8 cellular contexts compared by ENCODE assay signal in the genomic region with DNA sequence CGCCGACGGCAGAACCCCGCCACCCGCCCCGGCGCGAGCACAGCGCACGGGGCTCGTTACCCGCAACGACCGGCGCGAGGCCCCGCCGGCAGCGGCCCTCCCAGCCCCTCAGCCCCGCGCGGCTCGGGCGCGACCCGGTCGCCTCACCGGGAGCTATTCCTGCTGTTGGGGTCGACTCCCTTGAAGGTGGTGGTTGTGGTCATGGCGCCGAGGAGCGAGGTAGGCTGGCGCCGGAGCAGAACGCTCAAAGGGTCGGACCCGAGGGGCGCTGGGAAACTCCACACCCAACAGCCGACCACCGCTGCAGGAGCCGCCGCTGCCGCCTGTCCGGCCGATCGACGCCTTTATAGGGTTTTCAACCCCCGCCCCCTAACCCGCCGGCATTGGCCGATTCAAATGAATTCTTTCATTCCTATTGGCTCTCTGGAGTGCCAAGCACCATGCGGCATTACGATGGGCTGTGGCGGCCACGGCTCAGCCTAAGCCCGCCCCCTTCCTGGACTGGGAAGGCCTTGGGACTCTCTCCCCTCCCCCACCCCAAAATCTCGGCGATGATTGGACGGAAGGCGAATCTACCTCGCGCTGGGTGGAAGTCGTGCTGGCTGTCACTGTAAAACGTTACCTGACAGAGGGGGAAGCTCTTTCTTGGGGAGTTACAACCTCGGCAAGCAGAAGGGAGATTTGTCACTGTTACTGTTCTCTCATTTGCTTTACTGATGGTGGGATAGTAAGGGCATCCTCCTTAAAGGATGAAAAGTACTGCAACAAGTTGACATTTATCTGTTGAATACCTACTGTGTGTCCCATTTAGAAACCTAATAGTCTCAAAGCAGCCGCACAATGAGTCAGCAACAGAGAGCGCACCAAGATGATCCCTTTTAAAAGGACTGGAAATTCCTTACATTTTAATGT. TPM values are rescaled to one million over a fixed set of nuclear protein-coding genes. Genes with fewer than 3 reads are reported as not detected.
DNase-seq lines count a peak whose midpoint lies in the region; ATAC-seq and TF ChIP-seq lines count a peak whose summit lies in the region.

A gene with protein sequence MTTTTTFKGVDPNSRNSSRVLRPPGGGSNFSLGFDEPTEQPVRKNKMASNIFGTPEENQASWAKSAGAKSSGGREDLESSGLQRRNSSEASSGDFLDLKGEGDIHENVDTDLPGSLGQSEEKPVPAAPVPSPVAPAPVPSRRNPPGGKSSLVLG (minus strand): TSS at position 318 of the 912 bp plus-strand sequence. CDS start 115 bp downstream, at position 203.

- H3K36me3 ChIP-seq in PC-3 (ENCODE audit: low read depth, low read length), result peaks cover 6% of the 10 kb centered on the region; the same call in 1 of the 2 replicates
- no peaks in the 10 kb centered on the region for H3K36me3 ChIP-seq in mucosa of stomach (ENCODE audit: control insufficient read depth, insufficient read depth, low read length)

- peak within 1 kb of the TSS; percentile 95 for H3K4me2 ChIP-seq in PC-3 (ENCODE audit: low read length)

- peak within 1 kb of the TSS; percentile 82 for H3K4me3 ChIP-seq in PC-3 (ENCODE audit: low read length)
- peak within 1 kb of the TSS; percentile 73 for H3K4me3 ChIP-seq in mucosa of stomach (ENCODE audit: low read length)

- peak within 1 kb of the TSS; percentile 63 for H3K27ac ChIP-seq in PC-3 (ENCODE audit: low read length)

- peaks cover 47% of the 10 kb centered on the region for H3K4me1 ChIP-seq in PC-3 (ENCODE audit: insufficient read depth, low read length)
- peaks cover 17% of the 10 kb centered on the region for H3K4me1 ChIP-seq in mucosa of stomach (ENCODE audit: control insufficient read depth, insufficient read depth, low read length)

- BruUV-seq in PC-3 (replicated peaks; lab: Mats Ljungman, UMichigan), result no TSS peak

- TF ChIP-seq CTCF in PC-3 (conservative IDR thresholded peaks at IDR 0.05; ENCODE audit: low read depth, low read length), result no peak

- peaks cover 43% of the 10 kb centered on the region for H4K20me1 ChIP-seq in PC-3 (ENCODE audit: low read length)

- TF ChIP-seq RAD21 in Ishikawa (IDR thresholded peaks at IDR 0.05; ENCODE audit: low read depth), result no peak

- peaks cover 64% of the 10 kb centered on the region for H3K79me2 ChIP-seq in PC-3 (ENCODE audit: low read length)

- TF ChIP-seq POLR2A in erythroblast (IDR thresholded peaks at IDR 0.05; ENCODE audit: low read length), result peak; percentile 98

- no peaks in the 10 kb centered on the region for H3K9me3 ChIP-seq in PC-3 (ENCODE audit: low read length)
- no peaks in the 10 kb centered on the region for H3K9me3 ChIP-seq in mucosa of stomach (ENCODE audit: control insufficient read depth, low read length)

- POLR2A ChIA-PET in PC-3 (lab: Charles Lee; ENCODE audit: unreplicated experiment), result interaction anchor here (0.5 to 0.6 kb wide), 2 partner anchors 20 to 88 kb away, joined by 3 read pairs; no protein-coding TSS in a partner anchor

- DNase-seq in DMS114 treated with DMSO at 0.1 percent for 48 hours (lab: John Stamatoyannopoulos, UW; ENCODE audit: unreplicated experiment), result peak; percentile 91
- DNase-seq in PC-3, result peak; percentile 100
- peak; percentile 96 for DNase-seq in activated T-cell treated with anti-CD3 and anti-CD28 coated beads for 48 hours (ENCODE audit: low read depth)
- DNase-seq in erythroblast (lab: John Stamatoyannopoulos, UW), result peak; percentile 98 to 99
- peak; percentile 92 for DNase-seq in stimulated activated CD8-positive, alpha-beta memory T cell treated with anti-CD3 and anti-CD28 coated beads, Interleukin-7, amount 100 ng/mL, for 1 hour (ENCODE audit: low read depth in 2 of 2)

- intact Hi-C loops in PC-3 (cut with micrococcal nuclease), result loop anchor here (2.0 kb wide), 1 partner anchor 30 kb away; no protein-coding TSS in a partner anchor

- H3K9ac ChIP-seq in PC-3 (ENCODE audit: low read length) (peak within 1 kb of the TSS; percentile 87), mucosa of stomach (ENCODE audit: low read length) (peak within 1 kb of the TSS; percentile 64)

- ATAC-seq in GM21576 (IDR thresholded peaks at IDR 0.05; ENCODE audit: unreplicated experiment), result peak; percentile 95
- ATAC-seq in PC-3, result peak; percentile 83

- H3K27me3 ChIP-seq in PC-3 (ENCODE audit: low read length) (no peaks in the 10 kb centered on the region), mucosa of stomach (ENCODE audit: control insufficient read depth, insufficient read depth, low read length) (no peaks in the 10 kb centered on the region)

- H2AFZ ChIP-seq in PC-3 (ENCODE audit: low read length), result 0 out of 2 replicates have a peak within 1 kb of the TSS, but pooled peaks have one; percentile 17

- CTCF ChIA-PET in PC-3 (lab: Charles Lee), result interaction anchor here (0.6 to 1.0 kb wide), 2 partner anchors 41 to 47 kb away, joined by 3 to 4 read pairs; no protein-coding TSS in a partner anchor

- peaks cover 10% of the 10 kb centered on the region for H3F3A ChIP-seq in PC-3 (ENCODE audit: low read length, unreplicated experiment)

- no peaks in the 10 kb centered on the region for H3K9me2 ChIP-seq in PC-3 (replicated peaks; ENCODE audit: low read length)

- TF ChIP-seq EP300 in Ishikawa (IDR thresholded peaks at IDR 0.05; ENCODE audit: borderline replicate concordance), result peak; percentile 41

TF ChIP-seq in Ishikawa, 13 proteins besides CTCF, POLR2A, EP300 and RAD21:
- TF ChIP-seq TCF12 (IDR thresholded peaks at IDR 0.05; ENCODE audit: low read depth), result no peak; the same call in 1 of the 2 replicates
- TF ChIP-seq FOXM1 (IDR thresholded peaks at IDR 0.05; ENCODE audit: borderline replicate concordance, low read depth), result peak; percentile 93
- peak; percentile 61; the same call in 1 of the 2 replicates for TF ChIP-seq YY1 (IDR thresholded peaks at IDR 0.05; ENCODE audit: low read depth)
- TF ChIP-seq CREB1 (IDR thresholded peaks at IDR 0.05; ENCODE audit: low read depth), result peak; percentile 48; the same call in 1 of the 2 replicates
- TF ChIP-seq TAF1 (IDR thresholded peaks at IDR 0.05; ENCODE audit: low read depth), result peak; percentile 94
- TF ChIP-seq, protein P1, sequence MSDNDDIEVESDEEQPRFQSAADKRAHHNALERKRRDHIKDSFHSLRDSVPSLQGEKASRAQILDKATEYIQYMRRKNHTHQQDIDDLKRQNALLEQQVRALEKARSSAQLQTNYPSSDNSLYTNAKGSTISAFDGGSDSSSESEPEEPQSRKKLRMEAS (IDR thresholded peaks at IDR 0.05), result peak; percentile 82
- TF ChIP-seq TEAD4 (IDR thresholded peaks at IDR 0.05), result peak; percentile 44
- 0 out of 2 replicates have a peak, but pooled peaks have one; percentile 72 for TF ChIP-seq ZBTB7A (IDR thresholded peaks at IDR 0.05; ENCODE audit: low read depth)
- TF ChIP-seq NFIC (IDR thresholded peaks at IDR 0.05), result peak; percentile 52; the same call in 1 of the 2 replicates
- no peak for TF ChIP-seq CEBPB (IDR thresholded peaks at IDR 0.05)
- TF ChIP-seq, protein P2, sequence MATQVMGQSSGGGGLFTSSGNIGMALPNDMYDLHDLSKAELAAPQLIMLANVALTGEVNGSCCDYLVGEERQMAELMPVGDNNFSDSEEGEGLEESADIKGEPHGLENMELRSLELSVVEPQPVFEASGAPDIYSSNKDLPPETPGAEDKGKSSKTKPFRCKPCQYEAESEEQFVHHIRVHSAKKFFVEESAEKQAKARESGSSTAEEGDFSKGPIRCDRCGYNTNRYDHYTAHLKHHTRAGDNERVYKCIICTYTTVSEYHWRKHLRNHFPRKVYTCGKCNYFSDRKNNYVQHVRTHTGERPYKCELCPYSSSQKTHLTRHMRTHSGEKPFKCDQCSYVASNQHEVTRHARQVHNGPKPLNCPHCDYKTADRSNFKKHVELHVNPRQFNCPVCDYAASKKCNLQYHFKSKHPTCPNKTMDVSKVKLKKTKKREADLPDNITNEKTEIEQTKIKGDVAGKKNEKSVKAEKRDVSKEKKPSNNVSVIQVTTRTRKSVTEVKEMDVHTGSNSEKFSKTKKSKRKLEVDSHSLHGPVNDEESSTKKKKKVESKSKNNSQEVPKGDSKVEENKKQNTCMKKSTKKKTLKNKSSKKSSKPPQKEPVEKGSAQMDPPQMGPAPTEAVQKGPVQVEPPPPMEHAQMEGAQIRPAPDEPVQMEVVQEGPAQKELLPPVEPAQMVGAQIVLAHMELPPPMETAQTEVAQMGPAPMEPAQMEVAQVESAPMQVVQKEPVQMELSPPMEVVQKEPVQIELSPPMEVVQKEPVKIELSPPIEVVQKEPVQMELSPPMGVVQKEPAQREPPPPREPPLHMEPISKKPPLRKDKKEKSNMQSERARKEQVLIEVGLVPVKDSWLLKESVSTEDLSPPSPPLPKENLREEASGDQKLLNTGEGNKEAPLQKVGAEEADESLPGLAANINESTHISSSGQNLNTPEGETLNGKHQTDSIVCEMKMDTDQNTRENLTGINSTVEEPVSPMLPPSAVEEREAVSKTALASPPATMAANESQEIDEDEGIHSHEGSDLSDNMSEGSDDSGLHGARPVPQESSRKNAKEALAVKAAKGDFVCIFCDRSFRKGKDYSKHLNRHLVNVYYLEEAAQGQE (IDR thresholded peaks at IDR 0.05; ENCODE audit: low read depth), result no peak
- no peak for TF ChIP-seq USF1 (IDR thresholded peaks at IDR 0.05)
- TF ChIP-seq EGR1 (IDR thresholded peaks at IDR 0.05), result peak; percentile 23

RNA-seq across cellular contexts. Expression of the gene that starts here (rescaled TPM):
- 674 and 705 TPM in 2 replicates for total RNA-seq in PC-3 (2014; rRNA removed)

Comparison
In these comparisons a context has a peak if more than half of its experiments do, and no peak if none do; other contexts are left out.
1. Peak in every context shown above with its lines: DNase-seq, ATAC-seq, H3K4me3 ChIP-seq and H3K27ac ChIP-seq.